22 cellular contexts compared by ENCODE assay signal in genomic region chr13:35954207-35954560, GRCh38.
DNase-seq lines count a peak whose midpoint lies in the region; ATAC-seq and TF ChIP-seq lines count a peak whose summit lies in the region.
"Had no signal": no experiment of that assay in that cellular context is flagged by ENCODE, and none has a peak within 500 bp of the region (broad histone marks: within the 10 kb centered on the region; RNA-seq: fewer than 3 reads in every experiment).

No MANE protein-coding gene starts in this region.

- 43% methylated on average over 3 of the region's 3 CpGs for WGBS in SK-N-SH (ENCODE audit: low lambda C conversion rate)

- H3K79me2 ChIP-seq in SK-N-SH (ENCODE audit: insufficient read depth) (no peaks in the 10 kb centered on the region), neural cell (replicated peaks; ENCODE audit: insufficient read depth, low read length) (peaks cover 18% of the 10 kb centered on the region)

- TF ChIP-seq RAD21 in SK-N-SH (IDR thresholded peaks at IDR 0.05; ENCODE audit: low read length) (no peak), neural cell (conservative IDR thresholded peaks at IDR 0.05) (no peak)

- POLR2A ChIA-PET in SK-N-SH (lab: Yijun Ruan, JAX): interaction anchor here (0.6 to 1.1 kb wide), 7 partner anchors 165 to 482 kb away, joined by 3 to 7 read pairs (median 4); partner anchors contain the start of gene MAB21L1

- no peak for ATAC-seq in SK-N-SH treated with all-trans-retinoic acid at 6 μM for 48 hours
- no peak for ATAC-seq in sciatic nerve
- ATAC-seq: activated naive CD4-positive, alpha-beta T cell treated with anti-CD3 and anti-CD28 coated beads, Interleukin-2, amount 50 U/mL, for 72 hours; Panc1 had no signal

- peaks cover 0 to 7% of the 10 kb centered on the region in 2 experiments; a peak in 3 of 4 replicates for H3K4me1 ChIP-seq in SK-N-SH (ENCODE audit: control insufficient read depth in 1 of 2, insufficient read depth in 2 of 2, low read depth in 1 of 2, low read length in 1 of 2)
- no peaks in the 10 kb centered on the region for H3K4me1 ChIP-seq in effector memory CD4-positive, alpha-beta T cell (ENCODE audit: control insufficient read depth, insufficient read depth, low read length, poor library complexity, severe bottlenecking)

- no peaks in the 10 kb centered on the region for H3K9me2 ChIP-seq in SK-N-SH
- no peaks in the 10 kb centered on the region for H3K9me2 ChIP-seq in neural cell (ENCODE audit: insufficient read depth, low read length)

- H3K4me3 ChIP-seq in SK-N-SH (ENCODE audit: low read depth in 2 of 2, low read length in 1 of 2) (no peak overlapping the region), dorsolateral prefrontal cortex (peak overlapping the region in 5 of 59 donors; percentile 53 to 61 (median 56)), neural cell (ENCODE audit: low read length) (peak overlapping the region; percentile 46)
- no peak overlapping the region for H3K4me3 ChIP-seq in effector memory CD4-positive, alpha-beta T cell (ENCODE audit: insufficient read depth, low read depth, low read length, poor library complexity, severe bottlenecking)
- H3K4me3 ChIP-seq: skin epidermis had no signal

- TF ChIP-seq CTCF in SK-N-SH (IDR thresholded peaks at IDR 0.05): no peak
- TF ChIP-seq CTCF in dorsolateral prefrontal cortex (IDR thresholded peaks at IDR 0.05 in 54 of 56, conservative IDR thresholded peaks at IDR 0.05 in 2 of 56; ENCODE audit: low read depth in 1 of 56, partially characterized antibody in 56 of 56): no peak
- TF ChIP-seq CTCF in neural cell (IDR thresholded peaks at IDR 0.05; ENCODE audit: poor library complexity, severe bottlenecking): no peak

- DNase-seq in SK-N-SH: no peak
- DNase-seq in NCI-H2171 treated with DMSO at 0.1 percent for 48 hours (lab: John Stamatoyannopoulos, UW): peak; percentile 52
- DNase-seq in dorsolateral prefrontal cortex: peak in 1 of 10 donors; percentile 51
- no peak for DNase-seq in sciatic nerve (ENCODE audit: low spot score)
- DNase-seq in ecto neural progenitor cell (ENCODE audit: low spot score): no peak
- no peak for DNase-seq in effector memory CD4-positive, alpha-beta T cell
- DNase-seq: 8988T; activated CD4-positive, alpha-beta T cell treated with anti-CD3 and anti-CD28 coated beads for 48 hours; activated CD8-positive, alpha-beta memory T cell treated with anti-CD3 and anti-CD28 coated beads for 24 hours; activated effector memory CD4-positive, alpha-beta T cell treated with Interleukin-2 at 50 U/mL for 16 hours; GDM1; stimulated activated naive CD4-positive, alpha-beta T cell; T-helper 9 cell had no signal

- H3K27me3 ChIP-seq in SK-N-SH (ENCODE audit: insufficient read depth) (no peaks in the 10 kb centered on the region), dorsolateral prefrontal cortex (no peaks in the 10 kb centered on the region), neural cell (ENCODE audit: insufficient read depth, low read depth, low read length) (no peaks in the 10 kb centered on the region)
- H3K27me3 ChIP-seq in effector memory CD4-positive, alpha-beta T cell (replicated peaks; ENCODE audit: control insufficient read depth, insufficient read depth, low read length, poor library complexity, severe bottlenecking): no peaks in the 10 kb centered on the region
- H3K27me3 ChIP-seq: gastrocnemius medialis had no signal

- intact Hi-C loops in dorsolateral prefrontal cortex (cut with DNase I): loop anchor here (2.0 to 10.0 kb wide), 6 partner anchors 72 to 319 kb away; no protein-coding TSS in a partner anchor
- intact Hi-C loops in sciatic nerve (cut with DNase I): no loop called here

- H3K4me2 ChIP-seq in SK-N-SH (no peak overlapping the region), neural cell (ENCODE audit: low read length) (peak overlapping the region; percentile 14)

- CTCF ChIA-PET in SK-N-SH (lab: Yijun Ruan, JAX): interaction anchor here (0.7 to 3.8 kb wide), 27 partner anchors 8 to 1003 kb away, joined by 3 to 29 read pairs (median 5); no protein-coding TSS in a partner anchor

- H3F3A ChIP-seq in SK-N-SH (replicated peaks; ENCODE audit: insufficient read depth) (no peaks in the 10 kb centered on the region), neural cell (ENCODE audit: insufficient read depth, low read length, poor library complexity, severe bottlenecking) (peaks cover 6% of the 10 kb centered on the region)

- H2AFZ ChIP-seq in SK-N-SH (ENCODE audit: low read depth) (no peak overlapping the region; the same call in 1 of the 2 replicates), neural cell (ENCODE audit: low read depth, low read length) (no peak overlapping the region)

- H3K27ac ChIP-seq in SK-N-SH (ENCODE audit: low read depth in 2 of 2, low read length in 1 of 2) (peak overlapping the region; percentile 23 to 43; a peak in 2 of 4 replicates), dorsolateral prefrontal cortex (peak overlapping the region in 52 of 59 donors; percentile 2 to 87 (median 70)), neural cell (ENCODE audit: low read length) (peak overlapping the region; percentile 87)
- no peak overlapping the region for H3K27ac ChIP-seq in effector memory CD4-positive, alpha-beta T cell (ENCODE audit: insufficient read depth, low read length, poor library complexity, severe bottlenecking)
- H3K27ac ChIP-seq: C4-2B, coronary artery, skin epidermis, thoracic aorta had no signal

- H4K20me1 ChIP-seq in SK-N-SH (ENCODE audit: insufficient read depth) (no peaks in the 10 kb centered on the region), neural cell (ENCODE audit: insufficient read depth) (no peaks in the 10 kb centered on the region)

- H3K9ac ChIP-seq in SK-N-SH (no peak overlapping the region), neural cell (ENCODE audit: low read length) (peak overlapping the region; percentile 44)

- H3K9me3 ChIP-seq in SK-N-SH (no peaks in the 10 kb centered on the region), neural cell (ENCODE audit: low read length) (no peaks in the 10 kb centered on the region)
- H3K9me3 ChIP-seq in effector memory CD4-positive, alpha-beta T cell (ENCODE audit: control insufficient read depth, low read length): peaks cover 3% of the 10 kb centered on the region
- H3K9me3 ChIP-seq: gastrocnemius medialis, thoracic aorta had no signal

- H3K36me3 ChIP-seq in SK-N-SH (replicated peaks in 1 of 2; ENCODE audit: control insufficient read depth in 1 of 2, insufficient read depth in 2 of 2, low read length in 1 of 2) (no peaks in the 10 kb centered on the region), neural cell (ENCODE audit: insufficient read depth, low read length) (no peaks in the 10 kb centered on the region)
- H3K36me3 ChIP-seq in effector memory CD4-positive, alpha-beta T cell (ENCODE audit: control insufficient read depth, insufficient read depth, low read length): no peaks in the 10 kb centered on the region
- H3K36me3 ChIP-seq: gastrocnemius medialis, thoracic aorta had no signal

- TF ChIP-seq EP300 in SK-N-SH (IDR thresholded peaks at IDR 0.05; ENCODE audit: borderline replicate concordance in 1 of 2, low read depth in 1 of 2, low read length in 1 of 2) (no peak), neural cell (conservative IDR thresholded peaks at IDR 0.05; ENCODE audit: poor library complexity, severe bottlenecking) (no peak)

TF ChIP-seq in SK-N-SH, 30 proteins besides CTCF, POLR2A, EP300 and RAD21:
- TF ChIP-seq FOXM1 (IDR thresholded peaks at IDR 0.05; ENCODE audit: low read depth) (no peak), TCF12 (IDR thresholded peaks at IDR 0.05) (no peak), GATA2 (CRISPR knock-in tag; IDR thresholded peaks at IDR 0.05) (no peak), USF1 (IDR thresholded peaks at IDR 0.05; ENCODE audit: borderline replicate concordance, low read depth) (no peak), RXRA (IDR thresholded peaks at IDR 0.05; ENCODE audit: borderline replicate concordance, low read depth) (no peak), JUND (IDR thresholded peaks at IDR 0.05) (no peak), SMC3 (IDR thresholded peaks at IDR 0.05; ENCODE audit: low read depth, low read length) (no peak)

TF ChIP-seq in SK-N-SH treated with all-trans-retinoic acid at 6 μM for 48 hours, 23 proteins besides CTCF, POLR2A, EP300 and RAD21 (continues in another document):
- no peak for TF ChIP-seq CSDC2 (CRISPR knock-in tag; IDR thresholded peaks at IDR 0.05)
- no peak for TF ChIP-seq ZNF565 (CRISPR knock-in tag; conservative IDR thresholded peaks at IDR 0.05; ENCODE audit: low read depth)
- TF ChIP-seq PPARA (CRISPR knock-in tag; IDR thresholded peaks at IDR 0.05; ENCODE audit: borderline replicate concordance): no peak
- TF ChIP-seq ISL1 (CRISPR knock-in tag; IDR thresholded peaks at IDR 0.05): no peak
- TF ChIP-seq RARB (CRISPR knock-in tag; IDR thresholded peaks at IDR 0.05): no peak
- TF ChIP-seq ARNTL (CRISPR knock-in tag; IDR thresholded peaks at IDR 0.05; ENCODE audit: borderline replicate concordance, low read depth): no peak

TF ChIP-seq in neural cell, 6 proteins besides CTCF, POLR2A, EP300 and RAD21 (continues in another document):
- TF ChIP-seq TAF1 (IDR thresholded peaks at IDR 0.05; ENCODE audit: low read depth): no peak
- no peak for TF ChIP-seq POLR2AphosphoS5 (IDR thresholded peaks at IDR 0.05)
- no peak for TF ChIP-seq EZH2 (IDR thresholded peaks at IDR 0.05; ENCODE audit: borderline replicate concordance, insufficient read depth, low read length, poor library complexity, severe bottlenecking)
- no peak for TF ChIP-seq MXI1 (conservative IDR thresholded peaks at IDR 0.05; ENCODE audit: poor library complexity, severe bottlenecking)
- no peak for TF ChIP-seq REST (IDR thresholded peaks at IDR 0.05; ENCODE audit: borderline replicate concordance)
